ENCODE assay signal across 8 cellular contexts in genomic region chr7:12111461-12112405, GRCh38.
DNase-seq lines count a peak whose midpoint lies in the region; ATAC-seq and TF ChIP-seq lines count a peak whose summit lies in the region.

No MANE protein-coding gene starts in this region.

- H3K4me1 Mint-ChIP-seq in osteocyte (ENCODE audit: unreplicated experiment), result no peaks in the 10 kb centered on the region

- H3K36me3 ChIP-seq in adrenal gland (replicated peaks in 1 of 2), result no peaks in the 10 kb centered on the region

- H3K9me3 ChIP-seq in adrenal gland (replicated peaks in 1 of 3), result no peaks in the 10 kb centered on the region

- no peaks in the 10 kb centered on the region for H3K9me3 Mint-ChIP-seq in osteocyte (ENCODE audit: unreplicated experiment)

- H3K27me3 ChIP-seq in adrenal gland, result peaks cover 5% of the 10 kb centered on the region

- intact Hi-C loops in left cardiac atrium (cut with DNase I), result no loop called here
- intact Hi-C loops in left ventricle myocardium superior (cut with micrococcal nuclease), result no loop called here
- intact Hi-C loops in adrenal gland (cut with DNase I), result no loop called here

- peaks cover 4% of the 10 kb centered on the region for H3K27me3 Mint-ChIP-seq in osteocyte (ENCODE audit: unreplicated experiment)

- no peak for TF ChIP-seq POLR2A in adrenal gland (IDR thresholded peaks at IDR 0.05)

- WGBS in adrenal gland, 4 donors, result 4 to 14% (median 5%) methylated on average over 10 to 46 of the region's 46 CpGs

- H3K36me3 Mint-ChIP-seq in osteocyte (ENCODE audit: unreplicated experiment), result no peaks in the 10 kb centered on the region

- H3K4me3 ChIP-seq in adrenal gland, result peak overlapping the region in 1 of 4 donors; percentile 41

- H3K27ac ChIP-seq in adrenal gland, result no peak overlapping the region

- TF ChIP-seq CTCF in adrenal gland (IDR thresholded peaks at IDR 0.05) (no peak), osteocyte (IDR thresholded peaks at IDR 0.05) (no peak), GM13977 (IDR thresholded peaks at IDR 0.05; ENCODE audit: extremely low read depth, insufficient read depth, missing control alignments) (no peak)

- no peaks in the 10 kb centered on the region for H3K4me1 ChIP-seq in adrenal gland (replicated peaks in 1 of 2)

- in situ Hi-C loops in GM13977 (cut with MboI; ENCODE audit: low pct_unique_long_range_greater_than_20kb, low sequenced_read_pairs, unreplicated experiment), result no loop called here

- DNase-seq in left cardiac atrium, result no peak
- no peak for DNase-seq in left ventricle myocardium superior
- DNase-seq in adrenal gland, result peak; percentile 23 to 70 (median 60)
- peak; percentile 59 for DNase-seq in iris pigment epithelial cell (ENCODE audit: low read depth)
- DNase-seq in stimulated activated CD8-positive, alpha-beta memory T cell treated with anti-CD3 and anti-CD28 coated beads, Interleukin-4, amount 100 ng/mL, for 24 hours (ENCODE audit: low read depth), result peak; percentile 3
- no peak for DNase-seq in osteocyte (ENCODE audit: extremely low spot score, unreplicated experiment)
- no peak for DNase-seq in NCI-H1694 treated with DMSO at 0.1 percent for 48 hours (lab: John Stamatoyannopoulos, UW)
- DNase-seq in GM13977 (ENCODE audit: low spot score), result no peak

- ATAC-seq in left cardiac atrium (peak; percentile 23 to 66), left ventricle myocardium superior (no peak)

- no peak overlapping the region for H3K27ac Mint-ChIP-seq in osteocyte (ENCODE audit: unreplicated experiment)

- H3K4me3 Mint-ChIP-seq in osteocyte (ENCODE audit: unreplicated experiment), result no peak overlapping the region

Comparison
In these comparisons a context has a peak if more than half of its experiments do, and no peak if none do; other contexts are left out.
1. DNase-seq: peak in adrenal gland (7 of 7), iris pigment epithelial cell (single experiment) and stimulated activated CD8-positive, alpha-beta memory T cell treated with anti-CD3 and anti-CD28 coated beads, Interleukin-4, amount 100 ng/mL, for 24 hours (single experiment); none in left cardiac atrium (single experiment), left ventricle myocardium superior (single experiment), osteocyte (single experiment), NCI-H1694 treated with DMSO at 0.1 percent for 48 hours (single experiment) and GM13977 (single experiment).